Comparison of ENCODE assay signal across 8 cellular contexts in the genomic region with DNA sequence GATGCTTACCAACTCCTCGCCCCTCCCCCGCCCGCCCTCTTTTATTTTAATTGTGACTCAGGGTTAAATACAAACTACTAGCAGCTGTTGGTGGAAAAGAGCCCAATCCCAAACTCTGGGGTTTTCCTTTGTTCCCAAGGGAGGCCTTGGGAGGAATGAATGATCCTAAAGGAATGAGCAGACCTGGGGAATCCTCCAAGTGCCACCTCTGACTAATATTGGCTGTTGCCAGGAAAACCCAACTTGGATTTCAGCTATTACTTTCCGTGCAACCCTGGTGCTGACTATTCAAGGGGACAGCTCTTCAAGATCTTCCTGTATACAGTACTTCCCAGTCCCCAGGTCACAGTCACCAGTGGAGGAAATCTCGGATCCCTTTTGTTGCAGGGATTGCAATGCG. TPM values are rescaled to one million over a fixed set of nuclear protein-coding genes. Genes with fewer than 3 reads are reported as not detected.
DNase-seq lines count a peak whose midpoint lies in the region; ATAC-seq and TF ChIP-seq lines count a peak whose summit lies in the region.

No MANE protein-coding gene starts in this region.

- no peak for TF ChIP-seq CTCF in osteoblast (IDR thresholded peaks at IDR 0.05; ENCODE audit: extremely low read depth, low read depth, low read length)

- peak overlapping the region; percentile 13 for H3K4me2 ChIP-seq in osteoblast (ENCODE audit: insufficient read depth, low read length)

- no peak overlapping the region for H3K4me3 ChIP-seq in effector memory CD4-positive, alpha-beta T cell (ENCODE audit: insufficient read depth, low read depth, low read length, poor library complexity, severe bottlenecking)
- no peak overlapping the region for H3K4me3 ChIP-seq in osteoblast (ENCODE audit: insufficient read depth, low read length)

- H3K4me1 ChIP-seq in effector memory CD4-positive, alpha-beta T cell (ENCODE audit: control insufficient read depth, insufficient read depth, low read length, poor library complexity, severe bottlenecking) = peaks cover 29% of the 10 kb centered on the region
- peaks cover 52% of the 10 kb centered on the region for H3K4me1 ChIP-seq in osteoblast (ENCODE audit: insufficient read depth, low read length)

- H3K27me3 ChIP-seq in effector memory CD4-positive, alpha-beta T cell (replicated peaks; ENCODE audit: control insufficient read depth, insufficient read depth, low read length, poor library complexity, severe bottlenecking) = no peaks in the 10 kb centered on the region
- no peaks in the 10 kb centered on the region for H3K27me3 ChIP-seq in osteoblast (ENCODE audit: insufficient read depth, low read length)

- no peak overlapping the region for H2AFZ ChIP-seq in osteoblast (ENCODE audit: low read length)

- H3K36me3 ChIP-seq in effector memory CD4-positive, alpha-beta T cell (ENCODE audit: control insufficient read depth, insufficient read depth, low read length) = no peaks in the 10 kb centered on the region
- no peaks in the 10 kb centered on the region for H3K36me3 ChIP-seq in osteoblast (ENCODE audit: insufficient read depth, low read length)

- H3K79me2 ChIP-seq in osteoblast (ENCODE audit: insufficient read depth, low read length) = peaks cover 17% of the 10 kb centered on the region

- H3K9me3 ChIP-seq in effector memory CD4-positive, alpha-beta T cell (ENCODE audit: control insufficient read depth, low read length) = no peaks in the 10 kb centered on the region
- no peaks in the 10 kb centered on the region for H3K9me3 ChIP-seq in osteoblast (ENCODE audit: low read depth, low read length)

- peaks cover 7% of the 10 kb centered on the region for H4K20me1 ChIP-seq in osteoblast (ENCODE audit: insufficient read depth, low read length)

- peak; percentile 96 for DNase-seq in Daoy (ENCODE audit: low read depth)
- peak; percentile 50 for DNase-seq in NCI-H69 (lab: John Stamatoyannopoulos, UW)
- DNase-seq in effector memory CD4-positive, alpha-beta T cell = no peak
- peak; percentile 91 for DNase-seq in osteoblast (ENCODE audit: insufficient read length, low spot score, missing footprints)
- DNase-seq in activated CD4-positive, alpha-beta T cell treated with anti-CD3 and anti-CD28 coated beads for 4 hours = no peak
- DNase-seq in activated CD8-positive, alpha-beta memory T cell treated with anti-CD3 and anti-CD28 coated beads, Interleukin-2, amount 50 U/mL, for 4 hours = no peak
- DNase-seq in NCI-H774 (lab: John Stamatoyannopoulos, UW) = no peak

- ATAC-seq in HG03108 (IDR thresholded peaks at IDR 0.05; ENCODE audit: unreplicated experiment) = no peak

- H3K27ac ChIP-seq in effector memory CD4-positive, alpha-beta T cell (ENCODE audit: insufficient read depth, low read length, poor library complexity, severe bottlenecking) = peak overlapping the region; percentile 97
- no peak overlapping the region for H3K27ac ChIP-seq in osteoblast (ENCODE audit: low read depth, low read length)

RNA-seq across cellular contexts. Expression of a gene that starts 1.3 kb away (rescaled TPM):
- total RNA-seq in Daoy (2014; rRNA removed; shearing (Covaris generic)) = 68.5 and 77.3 TPM in 2 replicates
- 103 and 116 TPM in 2 replicates for total RNA-seq in osteoblast

RNA-seq across cellular contexts. Expression of a gene that starts 41.8 kb away (rescaled TPM):
- 289 and 308 TPM in 2 replicates for total RNA-seq in Daoy (2014; rRNA removed; shearing (Covaris generic))
- 142 and 167 TPM in 2 replicates for total RNA-seq in osteoblast

Comparison
In these comparisons a context has a peak if more than half of its experiments do, and no peak if none do; other contexts are left out.
1. DNase-seq: peak in Daoy (single experiment), NCI-H69 (single experiment) and osteoblast (single experiment); none in effector memory CD4-positive, alpha-beta T cell (0 of 3), activated CD4-positive, alpha-beta T cell treated with anti-CD3 and anti-CD28 coated beads for 4 hours (0 of 2), activated CD8-positive, alpha-beta memory T cell treated with anti-CD3 and anti-CD28 coated beads, Interleukin-2, amount 50 U/mL, for 4 hours (single experiment) and NCI-H774 (single experiment).